ENCODE assay signal across 2 cellular contexts in genomic region chr14:54135804-54136280, GRCh38.
A peak's percentile ranks its signal among the peaks of the same experiment; 100 is the strongest.
TF ChIP-seq lines count a peak whose summit lies in the region.

No MANE protein-coding gene starts in this region.

TF ChIP-seq in HepG2, 621 proteins besides CTCF, POLR2A, EP300 and RAD21 (continued from another document and continues in another):
- TF ChIP-seq ATF6 (CRISPR knock-in tag; conservative IDR thresholded peaks at IDR 0.05) (no peak), ZBTB21 (CRISPR knock-in tag; IDR thresholded peaks at IDR 0.05) (no peak), SRY (CRISPR knock-in tag; IDR thresholded peaks at IDR 0.05) (no peak), ZNF44 (CRISPR knock-in tag; IDR thresholded peaks at IDR 0.05) (no peak), SP140L (CRISPR knock-in tag; IDR thresholded peaks at IDR 0.05; ENCODE audit: borderline replicate concordance) (peak; percentile 65; the same call in 1 of the 2 replicates), ZHX1 (CRISPR knock-in tag; IDR thresholded peaks at IDR 0.05; ENCODE audit: low read depth) (0 out of 2 replicates have a peak, but pooled peaks have one; percentile 45), KDM5B (CRISPR knock-in tag; IDR thresholded peaks at IDR 0.05; ENCODE audit: borderline replicate concordance) (no peak), PRMT3 (CRISPR knock-in tag; IDR thresholded peaks at IDR 0.05; ENCODE audit: borderline replicate concordance, low read depth) (no peak), NFKB2 (CRISPR knock-in tag; IDR thresholded peaks at IDR 0.05; ENCODE audit: borderline replicate concordance) (no peak), JUND (CRISPR knock-in tag; IDR thresholded peaks at IDR 0.05) (peak; percentile 46; the same call in 1 of the 2 replicates), SOX13 (IDR thresholded peaks at IDR 0.05) (peak; percentile 89), SOX13 (CRISPR knock-in tag; conservative IDR thresholded peaks at IDR 0.05 in 1 of 2, IDR thresholded peaks at IDR 0.05 in 1 of 2) (peak in 1 of 2 experiments; percentile 95; a peak in 2 of 4 replicates), ZNF30 (CRISPR knock-in tag; IDR thresholded peaks at IDR 0.05) (no peak), ZNF766 (CRISPR knock-in tag; IDR thresholded peaks at IDR 0.05; ENCODE audit: borderline replicate concordance) (0 out of 2 replicates have a peak, but pooled peaks have one; percentile 50), ZNF7 (CRISPR knock-in tag; IDR thresholded peaks at IDR 0.05) (no peak), ZNF615 (CRISPR knock-in tag; IDR thresholded peaks at IDR 0.05; ENCODE audit: borderline replicate concordance) (no peak), NFE2L2 (IDR thresholded peaks at IDR 0.05; ENCODE audit: low read length) (no peak), ZNF354B (CRISPR knock-in tag; IDR thresholded peaks at IDR 0.05) (no peak), HOXA3 (CRISPR knock-in tag; IDR thresholded peaks at IDR 0.05) (peak; percentile 84), SMC3 (IDR thresholded peaks at IDR 0.05; ENCODE audit: low read length) (no peak), KLF6 (CRISPR knock-in tag; IDR thresholded peaks at IDR 0.05) (no peak), MAFK (conservative IDR thresholded peaks at IDR 0.05 in 1 of 2, IDR thresholded peaks at IDR 0.05 in 1 of 2; ENCODE audit: low read length in 2 of 2) (no peak), ZNF441 (CRISPR knock-in tag; IDR thresholded peaks at IDR 0.05; ENCODE audit: borderline replicate concordance) (no peak), TOE1 (CRISPR knock-in tag; IDR thresholded peaks at IDR 0.05) (no peak), ZNF513 (CRISPR knock-in tag; conservative IDR thresholded peaks at IDR 0.05) (no peak), ZNF572 (CRISPR knock-in tag; IDR thresholded peaks at IDR 0.05) (no peak)

TF ChIP-seq in GM12878, 131 proteins besides CTCF, POLR2A, EP300 and RAD21 (continued from another document):
- TF ChIP-seq IRF3 (IDR thresholded peaks at IDR 0.05) (no peak), USF2 (IDR thresholded peaks at IDR 0.05; ENCODE audit: borderline replicate concordance, low read depth, low read length) (no peak), RELA (IDR thresholded peaks at IDR 0.05; ENCODE audit: borderline replicate concordance, partially characterized antibody) (no peak), NBN (IDR thresholded peaks at IDR 0.05) (no peak), SMARCA5 (IDR thresholded peaks at IDR 0.05) (no peak), RB1 (IDR thresholded peaks at IDR 0.05; ENCODE audit: borderline replicate concordance) (no peak), ZSCAN29 (IDR thresholded peaks at IDR 0.05) (no peak), REST (IDR thresholded peaks at IDR 0.05; ENCODE audit: low read depth, low read length) (no peak), USF1 (IDR thresholded peaks at IDR 0.05; ENCODE audit: borderline replicate concordance, extremely low read length, insufficient read depth, low read depth, low read length) (no peak), ASH2L (IDR thresholded peaks at IDR 0.05; ENCODE audit: borderline replicate concordance, low read depth) (no peak), CEBPZ (IDR thresholded peaks at IDR 0.05; ENCODE audit: low read depth, low read length) (no peak), KAT2A (conservative IDR thresholded peaks at IDR 0.05; ENCODE audit: control insufficient read depth, low read depth, low read length) (no peak), ZBTB33 (IDR thresholded peaks at IDR 0.05) (no peak), NR2C1 (IDR thresholded peaks at IDR 0.05) (no peak), SIN3A (IDR thresholded peaks at IDR 0.05; ENCODE audit: low read depth, low read length) (no peak)
